Comparison of ENCODE assay signal across 1 cellular context in genomic region chr22:32475428-32476010, GRCh38.
TF ChIP-seq lines count a peak whose summit lies in the region.

No MANE protein-coding gene starts in this region.

TF ChIP-seq in GM12878, 131 proteins besides CTCF, POLR2A, EP300 and RAD21 (continued from another document):
- no peak for TF ChIP-seq ZBTB4 (CRISPR knock-in tag; IDR thresholded peaks at IDR 0.05)
- TF ChIP-seq PRDM15 (CRISPR knock-in tag; IDR thresholded peaks at IDR 0.05): no peak
- no peak for TF ChIP-seq SREBF1 (IDR thresholded peaks at IDR 0.05; ENCODE audit: low read length)
- no peak for TF ChIP-seq SUZ12 (IDR thresholded peaks at IDR 0.05; ENCODE audit: unreplicated experiment)
- TF ChIP-seq MYB (IDR thresholded peaks at IDR 0.05; ENCODE audit: borderline replicate concordance, low read depth, low read length): no peak
- 0 out of 2 replicates have a peak, but pooled peaks have one; percentile 14 for TF ChIP-seq NKRF (conservative IDR thresholded peaks at IDR 0.05)
- no peak for TF ChIP-seq IRF3 (IDR thresholded peaks at IDR 0.05)
- TF ChIP-seq EZH2 (IDR thresholded peaks at IDR 0.05; ENCODE audit: borderline replicate concordance, control insufficient read depth, low read depth, low read length): no peak
- TF ChIP-seq PKNOX1 (IDR thresholded peaks at IDR 0.05): no peak
- TF ChIP-seq E2F8 (IDR thresholded peaks at IDR 0.05; ENCODE audit: low read depth, partially characterized antibody): no peak
- TF ChIP-seq ATF7 (IDR thresholded peaks at IDR 0.05; ENCODE audit: low read depth): no peak
- peak; percentile 20; the same call in 1 of the 2 replicates for TF ChIP-seq GABPA (IDR thresholded peaks at IDR 0.05; ENCODE audit: low read depth)
- no peak for TF ChIP-seq POLR2AphosphoS2 (IDR thresholded peaks at IDR 0.05; ENCODE audit: low read depth, low read length)
- peak; percentile 27; the same call in 1 of the 2 replicates for TF ChIP-seq SMARCA5 (IDR thresholded peaks at IDR 0.05)
- no peak for TF ChIP-seq ZBTB33 (IDR thresholded peaks at IDR 0.05)
- TF ChIP-seq TCF12 (IDR thresholded peaks at IDR 0.05; ENCODE audit: low read depth, low read length): no peak
- TF ChIP-seq SPI1 (IDR thresholded peaks at IDR 0.05; ENCODE audit: borderline replicate concordance, insufficient read depth, low read depth, low read length): no peak
- TF ChIP-seq USF1 (IDR thresholded peaks at IDR 0.05; ENCODE audit: borderline replicate concordance, extremely low read length, insufficient read depth, low read depth, low read length): no peak
